ENCODE assay signal across 11 cellular contexts in the genomic region with DNA sequence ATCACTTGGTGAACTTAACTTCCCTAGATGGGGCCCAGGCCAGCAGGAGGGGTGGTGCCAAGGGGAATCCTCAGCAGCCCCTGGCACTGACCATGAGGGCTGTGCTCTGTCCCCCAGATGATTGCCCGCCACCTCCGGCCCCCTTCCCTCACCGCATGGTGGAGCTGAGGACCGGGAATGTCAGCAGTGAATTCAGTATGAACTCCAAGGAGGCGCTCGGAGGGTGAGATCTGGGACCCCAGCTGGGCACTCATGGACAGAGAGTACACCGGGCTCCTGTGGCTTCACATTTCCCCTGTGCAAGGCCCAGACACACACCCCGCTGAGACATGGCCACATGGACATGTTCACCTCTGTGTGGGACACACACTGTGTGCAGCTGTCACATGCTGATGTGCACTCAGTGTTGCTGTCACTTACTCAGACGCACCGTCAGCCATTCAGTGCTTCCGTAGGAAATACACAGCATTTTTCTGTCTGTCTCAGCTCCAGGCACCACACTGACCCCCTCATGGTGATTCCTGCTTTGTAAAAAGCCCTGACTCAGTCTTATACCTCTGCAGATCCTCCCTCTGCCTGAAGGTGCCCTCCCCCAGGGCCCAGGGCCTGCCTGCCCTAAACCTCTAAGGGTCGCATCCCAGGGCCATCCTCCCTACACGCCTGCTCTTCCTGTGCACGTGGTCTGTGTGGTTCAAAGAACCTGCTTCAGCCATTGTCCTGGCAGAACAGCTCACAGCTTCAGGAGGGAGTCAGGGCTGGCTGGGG. TPM values are rescaled to one million over a fixed set of nuclear protein-coding genes. Genes with fewer than 3 reads are reported as not detected.
DNase-seq lines count a peak whose midpoint lies in the region; ATAC-seq and TF ChIP-seq lines count a peak whose summit lies in the region.
"Had no signal": no experiment of that assay in that cellular context is flagged by ENCODE, and none has a peak within 500 bp of the region (broad histone marks: within the 10 kb centered on the region; RNA-seq: fewer than 3 reads in every experiment).

No MANE protein-coding gene starts in this region.

- no peaks in the 10 kb centered on the region for H3K36me3 ChIP-seq in left lung
- H3K36me3 ChIP-seq: breast epithelium, esophagus muscularis mucosa had no signal

- no peak for ATAC-seq in GM19452 (IDR thresholded peaks at IDR 0.05; ENCODE audit: unreplicated experiment)
- no peak for ATAC-seq in GM18505 (IDR thresholded peaks at IDR 0.05; ENCODE audit: unreplicated experiment)
- no peak for ATAC-seq in left lung

- TF ChIP-seq CTCF in left lung (IDR thresholded peaks at IDR 0.05) = no peak

- no peaks in the 10 kb centered on the region for H3K9me3 ChIP-seq in left lung
- H3K9me3 ChIP-seq: breast epithelium, esophagus muscularis mucosa had no signal

- peaks cover 0 to 7% of the 10 kb centered on the region in 2 donors for H3K4me1 ChIP-seq in left lung
- H3K4me1 ChIP-seq: breast epithelium had no signal

- no peaks in the 10 kb centered on the region for H3K27me3 ChIP-seq in left lung
- H3K27me3 ChIP-seq: breast epithelium, esophagus muscularis mucosa had no signal

- intact Hi-C loops in left lung (cut with DNase I) = loop anchor here in 1 of 2 donors (10.0 kb wide), 1 partner anchor 261 kb away; no protein-coding TSS in a partner anchor

- H3K4me3 ChIP-seq in left lung = no peak overlapping the region

- no peak for TF ChIP-seq POLR2A in GM18505 (IDR thresholded peaks at IDR 0.05; ENCODE audit: borderline replicate concordance, extremely low read depth, insufficient read depth, insufficient read length)

- H3K27ac ChIP-seq in left lung = no peak overlapping the region
- H3K27ac ChIP-seq: breast epithelium, esophagus muscularis mucosa, parathyroid adenoma had no signal

- DNase-seq in ELR (ENCODE audit: low read depth) (peak; percentile 32), RPMI8226 (peak; percentile 92), kidney tubule cell (ENCODE audit: low spot score) (peak; percentile 39), left lung (no peak)

RNA-seq across cellular contexts. Expression of gene MYLK2, which starts 4.4 kb away (rescaled TPM):
- total RNA-seq in left lung = not detected
- total RNA-seq: breast epithelium had no signal

RNA-seq across cellular contexts. Expression of gene FOXS1, which starts 21.9 kb away (rescaled TPM):
- total RNA-seq in left lung = 1 to 10 TPM; 2.5 to 2.9 TPM
- total RNA-seq: activated CD4-positive, alpha-beta T cell treated with anti-CD3 and anti-CD28 coated beads for 36 hours; activated T-helper 2 cell treated with anti-CD3 and anti-CD28 coated beads, Interferon-gamma antibody, Interleukin-2, Interleukin-4, amounts not matched to agents 10 μg/mL and 5 μg/mL and 100 μg/mL, durations not matched to agents 14 hours and 24 hours and 36 hours had no signal

RNA-seq across cellular contexts. Expression of gene DUSP15, which starts 46.8 kb away (rescaled TPM):
- 1 to 10 TPM in 1 of 2 donors, under 1 TPM in 1; 0.82 to 1.1 TPM for total RNA-seq in left lung
- total RNA-seq: activated CD4-positive, alpha-beta T cell treated with anti-CD3 and anti-CD28 coated beads for 36 hours; activated T-helper 2 cell treated with anti-CD3 and anti-CD28 coated beads, Interferon-gamma antibody, Interleukin-2, Interleukin-4, amounts not matched to agents 10 μg/mL and 5 μg/mL and 100 μg/mL, durations not matched to agents 14 hours and 24 hours and 36 hours had no signal

RNA-seq across cellular contexts. Expression of gene TTLL9, which starts 46.9 kb away (rescaled TPM):
- 1 to 10 TPM in 1 of 2 donors, under 1 TPM in 1; 0.20 to 1.3 TPM for total RNA-seq in left lung
- total RNA-seq: activated CD4-positive, alpha-beta T cell treated with anti-CD3 and anti-CD28 coated beads for 36 hours; activated T-helper 2 cell treated with anti-CD3 and anti-CD28 coated beads, Interferon-gamma antibody, Interleukin-2, Interleukin-4, amounts not matched to agents 10 μg/mL and 5 μg/mL and 100 μg/mL, durations not matched to agents 14 hours and 24 hours and 36 hours had no signal

Comparison
In these comparisons a context has a peak if more than half of its experiments do, and no peak if none do; other contexts are left out.
1. DNase-seq: peak in ELR (single experiment), RPMI8226 (single experiment) and kidney tubule cell (single experiment); none in left lung (0 of 2).